ENCODE assay signal across 18 cellular contexts in genomic region chr19:3653081-3653795, GRCh38. TPM values are rescaled to one million over a fixed set of nuclear protein-coding genes. Genes with fewer than 3 reads are reported as not detected.
DNase-seq lines count a peak whose midpoint lies in the region; ATAC-seq and TF ChIP-seq lines count a peak whose summit lies in the region.
"Had no signal": no experiment of that assay in that cellular context is flagged by ENCODE, and none has a peak within 500 bp of the region (broad histone marks: within the 10 kb centered on the region; RNA-seq: fewer than 3 reads in every experiment).

No MANE protein-coding gene starts in this region.

- no peak for ATAC-seq in right cardiac atrium
- no peak for ATAC-seq in heart right ventricle

- TF ChIP-seq CTCF in heart right ventricle (IDR thresholded peaks at IDR 0.05): no peak
- TF ChIP-seq CTCF in RWPE1 (conservative IDR thresholded peaks at IDR 0.05; ENCODE audit: low read depth): no peak
- no peak for TF ChIP-seq CTCF in A673 (conservative IDR thresholded peaks at IDR 0.05; ENCODE audit: low read depth, low read length)

- DNase-seq in right cardiac atrium: peak in 2 of 3 donors; percentile 47 to 52
- no peak for DNase-seq in heart right ventricle
- no peak for DNase-seq in RWPE1 (ENCODE audit: low spot score)
- DNase-seq in mesenchymal stem cell: no peak
- no peak for DNase-seq in A673 (ENCODE audit: low spot score)
- no peak for DNase-seq in activated T-helper 1 cell treated with anti-CD3 and anti-CD28 coated beads, Interleukin-12 subunit alpha, Interleukin-12 subunit beta, Interleukin-2, Interleukin-4 antibody, amounts not matched to agents 30 ng/mL and 10 ng/mL and 1 ng/mL, durations not matched to agents 14 hours and 24 hours and 36 hours (ENCODE audit: low spot score)
- no peak for DNase-seq in NCI-H2107 treated with DMSO at 0.1 percent for 48 hours (lab: John Stamatoyannopoulos, UW; ENCODE audit: unreplicated experiment)
- DNase-seq: CD4-positive, alpha-beta T cell; CD8-positive, alpha-beta memory T cell; DMS79 treated with DMSO at 0.1 percent for 48 hours; GF-D8; H9 had no signal

- H3K27ac ChIP-seq in right cardiac atrium (ENCODE audit: low read length) (no peak overlapping the region), heart right ventricle (no peak overlapping the region), RWPE1 (0 out of 2 replicates have a peak overlapping the region, but pooled peaks have one; percentile 80), mesenchymal stem cell (ENCODE audit: low read length, poor library complexity, severe bottlenecking) (no peak overlapping the region), A673 (ENCODE audit: low read depth, low read length, poor library complexity, severe bottlenecking) (no peak overlapping the region)
- H3K27ac ChIP-seq: 22Rv1, C4-2B had no signal

- H3K4me3 ChIP-seq in right cardiac atrium (ENCODE audit: low read length) (no peak overlapping the region), heart right ventricle (no peak overlapping the region), mesenchymal stem cell (ENCODE audit: insufficient read depth in 1 of 2, low read depth in 1 of 2, low read length in 2 of 2) (no peak overlapping the region), A673 (ENCODE audit: low read depth, low read length, poor library complexity, severe bottlenecking) (no peak overlapping the region)
- H3K4me3 ChIP-seq: GM23338 had no signal

- no peak overlapping the region for H3K4me2 ChIP-seq in mesenchymal stem cell (ENCODE audit: low read length, poor library complexity, severe bottlenecking)
- H3K4me2 ChIP-seq: GM23338 had no signal

- peak overlapping the region; percentile 35 for H4K91ac ChIP-seq in mesenchymal stem cell (ENCODE audit: low read length)

- no peaks in the 10 kb centered on the region for H3K9me3 Mint-ChIP-seq in activated T-helper 1 cell treated with anti-CD3 and anti-CD28 coated beads, Interleukin-12 subunit alpha, Interleukin-12 subunit beta, Interleukin-2, Interleukin-4 antibody, amounts not matched to agents 30 ng/mL and 10 ng/mL and 1 ng/mL, durations not matched to agents 14 hours and 24 hours and 36 hours
- H3K9me3 Mint-ChIP-seq: CD4-positive, alpha-beta T cell; CD8-positive, alpha-beta memory T cell; GM23338; H9 had no signal

- no peak overlapping the region for H3K9ac ChIP-seq in mesenchymal stem cell (ENCODE audit: low read length)

- no peak overlapping the region for H2AK5ac ChIP-seq in mesenchymal stem cell (ENCODE audit: low read length, severe bottlenecking)

- H3K9me3 ChIP-seq in right cardiac atrium (ENCODE audit: control insufficient read depth, low read length) (no peaks in the 10 kb centered on the region), heart right ventricle (peaks cover 0 to 4% (median 0%) of the 10 kb centered on the region in 11 donors), mesenchymal stem cell (ENCODE audit: control insufficient read depth, low read length) (no peaks in the 10 kb centered on the region), A673 (ENCODE audit: low read depth, low read length, poor library complexity, severe bottlenecking) (no peaks in the 10 kb centered on the region)

- intact Hi-C loops in right cardiac atrium (cut with DNase I): no loop called here
- intact Hi-C loops in heart right ventricle (cut with DNase I): no loop called here
- intact Hi-C loops in A673 (cut with micrococcal nuclease; ENCODE audit: unreplicated experiment): loop anchor here (10.0 kb wide), 1 partner anchor 162 kb away; no protein-coding TSS in a partner anchor
- intact Hi-C loops in activated T-helper 1 cell treated with anti-CD3 and anti-CD28 coated beads, Interleukin-12 subunit alpha, Interleukin-12 subunit beta, Interleukin-2, Interleukin-4 antibody, amounts not matched to agents 30 ng/mL and 10 ng/mL and 1 ng/mL, durations not matched to agents 14 hours and 24 hours and 36 hours (cut with micrococcal nuclease): no loop called here

- H3K27ac Mint-ChIP-seq in activated T-helper 1 cell treated with anti-CD3 and anti-CD28 coated beads, Interleukin-12 subunit alpha, Interleukin-12 subunit beta, Interleukin-2, Interleukin-4 antibody, amounts not matched to agents 30 ng/mL and 10 ng/mL and 1 ng/mL, durations not matched to agents 14 hours and 24 hours and 36 hours: no peak overlapping the region
- H3K27ac Mint-ChIP-seq: CD4-positive, alpha-beta T cell; GM23338; H9 had no signal

- H2BK15ac ChIP-seq in mesenchymal stem cell (ENCODE audit: low read depth, poor library complexity, severe bottlenecking): no peak overlapping the region

- H3K27me3 Mint-ChIP-seq in activated T-helper 1 cell treated with anti-CD3 and anti-CD28 coated beads, Interleukin-12 subunit alpha, Interleukin-12 subunit beta, Interleukin-2, Interleukin-4 antibody, amounts not matched to agents 30 ng/mL and 10 ng/mL and 1 ng/mL, durations not matched to agents 14 hours and 24 hours and 36 hours (ENCODE audit: insufficient read depth): no peaks in the 10 kb centered on the region
- H3K27me3 Mint-ChIP-seq: CD4-positive, alpha-beta T cell; CD8-positive, alpha-beta memory T cell had no signal

- H3K4me3 Mint-ChIP-seq in activated T-helper 1 cell treated with anti-CD3 and anti-CD28 coated beads, Interleukin-12 subunit alpha, Interleukin-12 subunit beta, Interleukin-2, Interleukin-4 antibody, amounts not matched to agents 30 ng/mL and 10 ng/mL and 1 ng/mL, durations not matched to agents 14 hours and 24 hours and 36 hours: no peak overlapping the region
- H3K4me3 Mint-ChIP-seq: CD4-positive, alpha-beta T cell; CD8-positive, alpha-beta memory T cell; GM23338; H9 had no signal

- H3K4me1 ChIP-seq in right cardiac atrium (ENCODE audit: control insufficient read depth, insufficient read depth, low read length): no peaks in the 10 kb centered on the region
- no peaks in the 10 kb centered on the region for H3K4me1 ChIP-seq in heart right ventricle
- H3K4me1 ChIP-seq in mesenchymal stem cell (ENCODE audit: control insufficient read depth, insufficient read depth, low read depth, low read length): peaks cover 31% of the 10 kb centered on the region
- H3K4me1 ChIP-seq in A673 (ENCODE audit: insufficient read depth, low read length, poor library complexity, severe bottlenecking): peaks cover 11% of the 10 kb centered on the region

- H4K8ac ChIP-seq in mesenchymal stem cell (ENCODE audit: low read length): no peak overlapping the region

- H3K27me3 ChIP-seq in right cardiac atrium (ENCODE audit: control insufficient read depth, insufficient read depth): no peaks in the 10 kb centered on the region
- no peaks in the 10 kb centered on the region for H3K27me3 ChIP-seq in heart right ventricle
- H3K27me3 ChIP-seq in mesenchymal stem cell (ENCODE audit: control insufficient read depth in 1 of 2, insufficient read depth in 1 of 2, low read length in 2 of 2): no peaks in the 10 kb centered on the region
- no peaks in the 10 kb centered on the region for H3K27me3 ChIP-seq in A673 (replicated peaks; ENCODE audit: insufficient read depth, low read depth, low read length, poor library complexity)

- H2AFZ ChIP-seq in mesenchymal stem cell (ENCODE audit: low read depth, low read length): no peak overlapping the region
- H2AFZ ChIP-seq: GM23338 had no signal

- H3K36me3 ChIP-seq in heart right ventricle (peaks cover 0 to 89% (median 63%) of the 10 kb centered on the region in 9 donors), mesenchymal stem cell (ENCODE audit: control insufficient read depth in 1 of 2, insufficient read depth in 2 of 2, low read depth in 1 of 2, low read length in 2 of 2) (peaks cover 58 to 78% of the 10 kb centered on the region in 2 experiments), A673 (ENCODE audit: insufficient read depth, low read length, poor library complexity, severe bottlenecking) (peaks cover 5% of the 10 kb centered on the region)

- H3K23ac ChIP-seq in mesenchymal stem cell (ENCODE audit: low read length in 2 of 2): no peak overlapping the region

- BruUV-seq in A673 (replicated peaks; lab: Mats Ljungman, UMichigan): no TSS peak

- H3K14ac ChIP-seq in mesenchymal stem cell (ENCODE audit: low read length in 2 of 2): no peak overlapping the region

- H3K79me1 ChIP-seq in mesenchymal stem cell (replicated peaks; ENCODE audit: low read length, poor library complexity, severe bottlenecking): peaks cover 43% of the 10 kb centered on the region

- WGBS in right cardiac atrium: 93% methylated on average over 37 of the region's 37 CpGs
- 94% methylated on average over 37 of the region's 37 CpGs for WGBS in heart right ventricle, 2 donors
- 95% methylated on average over 37 of the region's 37 CpGs for WGBS in mesenchymal stem cell

- POLR2A ChIA-PET in RWPE1 (lab: Yijun Ruan, JAX; ENCODE audit: low non-redundant PET): no interaction called here
- POLR2A ChIA-PET in A673 (lab: Charles Lee; ENCODE audit: low non-redundant PET): no interaction called here

- H3K18ac ChIP-seq in mesenchymal stem cell (ENCODE audit: low read depth in 1 of 2, low read length in 2 of 2): no peak overlapping the region

- H3K4ac ChIP-seq in mesenchymal stem cell (ENCODE audit: low read depth in 1 of 2, low read length in 2 of 2): no peak overlapping the region

- peaks cover 6% of the 10 kb centered on the region for H3K36me3 Mint-ChIP-seq in activated T-helper 1 cell treated with anti-CD3 and anti-CD28 coated beads, Interleukin-12 subunit alpha, Interleukin-12 subunit beta, Interleukin-2, Interleukin-4 antibody, amounts not matched to agents 30 ng/mL and 10 ng/mL and 1 ng/mL, durations not matched to agents 14 hours and 24 hours and 36 hours (ENCODE audit: low read depth)

- no peak overlapping the region for H2BK120ac ChIP-seq in mesenchymal stem cell (ENCODE audit: low read depth, low read length)

- CTCF ChIA-PET in RWPE1 (lab: Yijun Ruan, JAX) (interaction anchor here (0.7 kb wide), 2 partner anchors 10 to 523 kb away, joined by 3 to 7 read pairs; no protein-coding TSS in a partner anchor), A673 (lab: Charles Lee) (no interaction called here)

- H3K4me1 Mint-ChIP-seq in activated T-helper 1 cell treated with anti-CD3 and anti-CD28 coated beads, Interleukin-12 subunit alpha, Interleukin-12 subunit beta, Interleukin-2, Interleukin-4 antibody, amounts not matched to agents 30 ng/mL and 10 ng/mL and 1 ng/mL, durations not matched to agents 14 hours and 24 hours and 36 hours (ENCODE audit: low read depth): no peaks in the 10 kb centered on the region
- H3K4me1 Mint-ChIP-seq: CD8-positive, alpha-beta memory T cell; GM23338; H9 had no signal

- no peak overlapping the region for H2BK5ac ChIP-seq in mesenchymal stem cell (ENCODE audit: low read depth, low read length, poor library complexity, severe bottlenecking)

- H2BK12ac ChIP-seq in mesenchymal stem cell (ENCODE audit: low read length in 2 of 2): no peak overlapping the region

RNA-seq across cellular contexts. Expression of gene CACTIN, which starts 26.6 kb away (rescaled TPM):
- total RNA-seq in right cardiac atrium (10 to 100 TPM; 13.8 to 17.8 (median 14.4) TPM), heart right ventricle (10 to 100 TPM in 9 of 10 donors, 1 to 10 TPM in 1; 9.7 to 15.8 (median 12.1) TPM), A673 (2021) (35.9 and 36.3 TPM in 2 replicates)
- polyA plus RNA-seq in right cardiac atrium (13.5 TPM), heart right ventricle (10 to 100 TPM; 15.8 to 17.6 TPM)
- 16.6 TPM for polyA plus RNA-seq in mesenchymal stem cell (2013, experiment 1 of 2)
- 16.4 TPM for polyA plus RNA-seq in mesenchymal stem cell (2013, experiment 2 of 2)
- total RNA-seq in activated T-helper 1 cell treated with anti-CD3 and anti-CD28 coated beads, Interleukin-12 subunit alpha, Interleukin-12 subunit beta, Interleukin-2, Interleukin-4 antibody, amounts not matched to agents 30 ng/mL and 10 ng/mL and 1 ng/mL, durations not matched to agents 14 hours and 24 hours and 36 hours: 37.2 and 40.8 TPM in 2 replicates

RNA-seq across cellular contexts. Expression of gene TBXA2R, which starts 46.6 kb away (rescaled TPM):
- total RNA-seq in right cardiac atrium (1 to 10 TPM; 1.3 to 2.2 (median 2.0) TPM), heart right ventricle (1 to 10 TPM; 1.6 to 4.0 (median 3.0) TPM), A673 (2021) (0.56 and 0.70 TPM in 2 replicates)
- polyA plus RNA-seq in right cardiac atrium (1.8 TPM), heart right ventricle (1 to 10 TPM; 2.9 to 3.4 TPM)
- polyA plus RNA-seq in mesenchymal stem cell (2013, experiment 1 of 2): 6.8 TPM
- polyA plus RNA-seq in mesenchymal stem cell (2013, experiment 2 of 2): 6.9 TPM
- total RNA-seq in activated T-helper 1 cell treated with anti-CD3 and anti-CD28 coated beads, Interleukin-12 subunit alpha, Interleukin-12 subunit beta, Interleukin-2, Interleukin-4 antibody, amounts not matched to agents 30 ng/mL and 10 ng/mL and 1 ng/mL, durations not matched to agents 14 hours and 24 hours and 36 hours: 0.47 and 1.0 TPM in 2 replicates
- total RNA-seq: Daoy, H4 had no signal

RNA-seq across cellular contexts. Expression of gene PIP5K1C, which starts 47.0 kb away (rescaled TPM):
- total RNA-seq in right cardiac atrium (10 to 100 TPM; 38.8 to 48.3 (median 40.4) TPM), heart right ventricle (10 to 100 TPM; 28.2 to 46.6 (median 36.3) TPM), A673 (2021) (35.5 and 36.8 TPM in 2 replicates)
- polyA plus RNA-seq in right cardiac atrium (31.4 TPM), heart right ventricle (10 to 100 TPM; 18.3 to 18.9 TPM)
- polyA plus RNA-seq in mesenchymal stem cell (2013, experiment 1 of 2): 52.2 TPM
- 51.8 TPM for polyA plus RNA-seq in mesenchymal stem cell (2013, experiment 2 of 2)
- 24.5 and 28.0 TPM in 2 replicates for total RNA-seq in activated T-helper 1 cell treated with anti-CD3 and anti-CD28 coated beads, Interleukin-12 subunit alpha, Interleukin-12 subunit beta, Interleukin-2, Interleukin-4 antibody, amounts not matched to agents 30 ng/mL and 10 ng/mL and 1 ng/mL, durations not matched to agents 14 hours and 24 hours and 36 hours

RNA-seq across cellular contexts. Expression of gene TJP3, which starts 54.9 kb away (rescaled TPM):
- total RNA-seq in right cardiac atrium: not detected
- 0.05 TPM for polyA plus RNA-seq in right cardiac atrium
- total RNA-seq in heart right ventricle: under 1 TPM in 3 of 10 donors, not detected in 7; 0.15 to 0.49 (median 0.34) TPM
- polyA plus RNA-seq in heart right ventricle: under 1 TPM in 1 of 2 donors, not detected in 1; 0.06 TPM
- polyA plus RNA-seq in mesenchymal stem cell (2013, experiment 1 of 2): not detected
- polyA plus RNA-seq in mesenchymal stem cell (2013, experiment 2 of 2): not detected
- 0.63 TPM in 1 of 2 replicates, not detected in the other for total RNA-seq in A673 (2021)
- 0.08 TPM in 1 of 2 replicates, not detected in the other for total RNA-seq in activated T-helper 1 cell treated with anti-CD3 and anti-CD28 coated beads, Interleukin-12 subunit alpha, Interleukin-12 subunit beta, Interleukin-2, Interleukin-4 antibody, amounts not matched to agents 30 ng/mL and 10 ng/mL and 1 ng/mL, durations not matched to agents 14 hours and 24 hours and 36 hours
- total RNA-seq: Daoy, H4 had no signal
- polyA plus RNA-seq: BJ had no signal

Comparison
In these comparisons a context has a peak if more than half of its experiments do, and no peak if none do; other contexts are left out.
1. DNase-seq: peak in right cardiac atrium (2 of 3); none in heart right ventricle (0 of 2), RWPE1 (single experiment), mesenchymal stem cell (single experiment), A673 (single experiment), activated T-helper 1 cell treated with anti-CD3 and anti-CD28 coated beads, Interleukin-12 subunit alpha, Interleukin-12 subunit beta, Interleukin-2, Interleukin-4 antibody, amounts not matched to agents 30 ng/mL and 10 ng/mL and 1 ng/mL, durations not matched to agents 14 hours and 24 hours and 36 hours (single experiment) and NCI-H2107 treated with DMSO at 0.1 percent for 48 hours (single experiment).